1 cellular context compared by ENCODE assay signal in genomic region chr12:123268850-123269249, GRCh38.
TF ChIP-seq lines count a peak whose summit lies in the region.

No MANE protein-coding gene starts in this region.

TF ChIP-seq in endothelial cell of umbilical vein, 7 proteins besides CTCF, POLR2A, EP300 and RAD21 (continued from another document):
- TF ChIP-seq MAX (IDR thresholded peaks at IDR 0.05; ENCODE audit: insufficient read depth, insufficient read length) (no peak), POLR2AphosphoS5 (IDR thresholded peaks at IDR 0.05; ENCODE audit: insufficient read depth, low read depth, low read length) (no peak), MYC (IDR thresholded peaks at IDR 0.05; ENCODE audit: low read depth, low read length) (no peak), EZH2 (IDR thresholded peaks at IDR 0.05; ENCODE audit: borderline replicate concordance, low read depth, low read length, severe bottlenecking) (no peak), JUN (IDR thresholded peaks at IDR 0.05; ENCODE audit: borderline replicate concordance, insufficient read depth, insufficient read length, low read depth) (no peak), FOS (IDR thresholded peaks at IDR 0.05; ENCODE audit: borderline replicate concordance, insufficient read depth, low read length) (no peak)
